Comparison of ENCODE assay signal across 16 cellular contexts in genomic region chr1:32881871-32882850, GRCh38. TPM values are rescaled to one million over a fixed set of nuclear protein-coding genes. Genes with fewer than 3 reads are reported as not detected.
DNase-seq lines count a peak whose midpoint lies in the region; FAIRE-seq and TF ChIP-seq lines count a peak whose summit lies in the region.
"Had no signal": no experiment of that assay in that cellular context is flagged by ENCODE, and none has a peak within 500 bp of the region (broad histone marks: within the 10 kb centered on the region; RNA-seq: fewer than 3 reads in every experiment).

No MANE protein-coding gene starts in this region.

- TF ChIP-seq CTCF in D721Med (IDR thresholded peaks at IDR 0.05; ENCODE audit: insufficient read depth, missing control alignments), result no peak
- no peak for TF ChIP-seq CTCF in foreskin fibroblast (IDR thresholded peaks at IDR 0.05; ENCODE audit: low read depth, low read length)

- H3K18ac ChIP-seq in neuronal stem cell (ENCODE audit: low read length), result peak overlapping the region; percentile 38

- FAIRE-seq in D721Med (lab: Jason Lieb, UNC), result no peak

- no peak overlapping the region for H3K4me2 ChIP-seq in neuronal stem cell (ENCODE audit: insufficient read depth, low read length, poor library complexity, severe bottlenecking)

- H4K8ac ChIP-seq in neuronal stem cell (ENCODE audit: low read depth, low read length), result no peak overlapping the region

- H2BK5ac ChIP-seq in neuronal stem cell (ENCODE audit: low read length), result no peak overlapping the region

- H3K36me3 ChIP-seq in neuronal stem cell (replicated peaks in 1 of 2; ENCODE audit: control insufficient read depth in 2 of 2, insufficient read depth in 2 of 2, low read length in 2 of 2), result no peaks in the 10 kb centered on the region

- H2BK120ac ChIP-seq in neuronal stem cell (ENCODE audit: low read depth, low read length), result no peak overlapping the region

- DNase-seq in D721Med (ENCODE audit: insufficient read length, low spot score) (peak; percentile 73), NCI-H1694 (lab: John Stamatoyannopoulos, UW) (peak; percentile 89), caudate nucleus (lab: John Stamatoyannopoulos, UW) (peak in 15 of 61 donors; percentile 17 to 94 (median 30)), neuronal stem cell (ENCODE audit: low spot score) (no peak), activated gamma-delta T cell treated with Interleukin-2 at 50 U/mL for 16 hours (no peak), NCI-H1105 (lab: John Stamatoyannopoulos, UW) (no peak), foreskin fibroblast (no peak)
- DNase-seq in central memory CD4-positive, alpha-beta T cell, result no peak
- DNase-seq: activated effector memory CD4-positive, alpha-beta T cell treated with Interleukin-2 at 50 U/mL for 16 hours; DND-41; effector memory CD8-positive, alpha-beta T cell; H9; immature natural killer cell; KG1; NCI-H146; PC-3 had no signal

- H3K4me1 ChIP-seq in neuronal stem cell (ENCODE audit: control insufficient read depth in 2 of 2, insufficient read depth in 1 of 2, low read depth in 1 of 2, low read length in 2 of 2), result peaks cover 3 to 14% of the 10 kb centered on the region in 2 donors

- no peak overlapping the region for H4K91ac ChIP-seq in neuronal stem cell (ENCODE audit: low read depth, low read length, poor library complexity)

- no peak overlapping the region for H3K9ac ChIP-seq in neuronal stem cell (ENCODE audit: low read depth, low read length, poor library complexity)

- H3K27me3 ChIP-seq in neuronal stem cell (ENCODE audit: control insufficient read depth in 3 of 3, insufficient read depth in 3 of 3, low read depth in 1 of 3, low read length in 3 of 3), result peaks cover 0 to 63% (median 20%) of the 10 kb centered on the region in 3 experiments

- peaks cover 4% of the 10 kb centered on the region for H3K79me1 ChIP-seq in neuronal stem cell (ENCODE audit: low read depth, low read length)

- no peak overlapping the region for H3K14ac ChIP-seq in neuronal stem cell (ENCODE audit: low read length)

- H3K9me3 ChIP-seq in neuronal stem cell (replicated peaks in 1 of 2; ENCODE audit: control insufficient read depth in 2 of 2, insufficient read depth in 1 of 2, low read depth in 1 of 2, low read length in 2 of 2), result peaks cover 0 to 1% of the 10 kb centered on the region in 2 donors

- WGBS in neuronal stem cell (ENCODE audit: extremely low coverage in 2 of 2, insufficient read length in 2 of 2, insufficient replicate concordance in 1 of 2), 2 donors, result no CpG with 5 or more reads among the region's 22 CpGs

- no peak overlapping the region for H2BK15ac ChIP-seq in neuronal stem cell (ENCODE audit: low read length)

- H3K4ac ChIP-seq in neuronal stem cell (ENCODE audit: low read length), result no peak overlapping the region

- peak overlapping the region; percentile 32 for H2AK5ac ChIP-seq in neuronal stem cell (ENCODE audit: low read depth, low read length)

- no peak overlapping the region for H2AFZ ChIP-seq in neuronal stem cell (ENCODE audit: low read length)

- H3K27ac ChIP-seq in caudate nucleus (ENCODE audit: low read depth, low read length) (peak overlapping the region; percentile 36), neuronal stem cell (replicated peaks; ENCODE audit: low read length) (no peak overlapping the region)

- H2BK12ac ChIP-seq in neuronal stem cell (ENCODE audit: low read length), result no peak overlapping the region

- H3K4me3 ChIP-seq in neuronal stem cell (ENCODE audit: low read length in 2 of 2), result no peak overlapping the region
- no peak overlapping the region for H3K4me3 ChIP-seq in foreskin fibroblast (ENCODE audit: low read depth in 1 of 2, low read length in 2 of 2)

- H3K23ac ChIP-seq in neuronal stem cell (ENCODE audit: low read depth, low read length, poor library complexity), result no peak overlapping the region

RNA-seq across cellular contexts. Expression of gene HPCA, which starts 4.1 kb away (rescaled TPM):
- polyA plus RNA-seq in neuronal stem cell (2013, experiment 1 of 2), result 6.1 TPM
- 6.8 TPM for polyA plus RNA-seq in neuronal stem cell (2013, experiment 2 of 2)
- polyA plus RNA-seq: immature natural killer cell had no signal

RNA-seq across cellular contexts. Expression of gene FNDC5, which starts 11.4 kb away (rescaled TPM):
- 12.0 TPM for polyA plus RNA-seq in neuronal stem cell (2013, experiment 1 of 2)
- 11.7 TPM for polyA plus RNA-seq in neuronal stem cell (2013, experiment 2 of 2)
- polyA plus RNA-seq: immature natural killer cell had no signal

RNA-seq across cellular contexts. Expression of gene TMEM54, which starts 19.0 kb away (rescaled TPM):
- 17.2 TPM for polyA plus RNA-seq in neuronal stem cell (2013, experiment 1 of 2)
- 15.6 TPM for polyA plus RNA-seq in neuronal stem cell (2013, experiment 2 of 2)
- polyA plus RNA-seq: immature natural killer cell had no signal

Comparison
In these comparisons a context has a peak if more than half of its experiments do, and no peak if none do; other contexts are left out.
1. DNase-seq: peak in D721Med (single experiment) and NCI-H1694 (single experiment); none in neuronal stem cell (single experiment), central memory CD4-positive, alpha-beta T cell (single experiment), activated gamma-delta T cell treated with Interleukin-2 at 50 U/mL for 16 hours (single experiment), NCI-H1105 (single experiment) and foreskin fibroblast (0 of 2).